Comparison of ENCODE assay signal across 8 cellular contexts in the genomic region with DNA sequence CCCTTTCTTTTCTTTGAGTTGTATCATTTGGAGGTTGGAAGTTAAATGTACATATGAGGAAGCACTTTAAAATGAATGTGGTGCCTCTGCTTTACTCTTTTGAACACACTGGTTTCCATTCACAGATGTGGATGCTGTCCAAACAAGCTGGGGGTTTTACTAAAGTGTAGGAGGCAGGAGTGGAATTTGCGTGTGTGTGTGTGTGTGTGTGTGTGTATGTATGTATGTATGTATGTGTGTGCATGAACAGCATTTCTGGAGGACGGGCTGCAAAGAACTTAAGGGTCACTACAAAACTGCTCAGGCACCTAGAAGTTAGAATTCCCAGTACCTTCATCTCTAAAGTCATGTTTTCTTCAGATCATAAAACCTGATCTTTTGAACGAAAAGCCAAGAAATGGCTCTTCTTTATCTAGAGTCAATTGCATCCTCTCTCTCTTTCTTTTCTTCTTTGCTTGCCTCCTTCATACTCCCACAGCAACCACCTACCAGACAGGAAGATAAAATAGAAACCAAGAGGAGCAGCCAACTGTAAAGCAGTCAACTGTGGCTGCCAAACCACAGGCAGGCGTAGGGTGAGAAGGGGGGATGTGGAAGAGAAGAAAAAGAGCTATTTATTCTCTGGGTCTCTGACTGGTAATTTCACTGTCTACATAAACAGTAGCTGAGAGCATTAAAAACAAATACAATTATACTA.
DNase-seq lines count a peak whose midpoint lies in the region; ATAC-seq and TF ChIP-seq lines count a peak whose summit lies in the region.

No MANE protein-coding gene starts in this region.

- H3K79me2 ChIP-seq in GM23248 (ENCODE audit: insufficient read depth): no peaks in the 10 kb centered on the region

- H3K36me3 ChIP-seq in MG63 (no peaks in the 10 kb centered on the region), GM23248 (ENCODE audit: low read depth) (no peaks in the 10 kb centered on the region)

- H4K20me1 ChIP-seq in GM23248 (ENCODE audit: insufficient read depth): no peaks in the 10 kb centered on the region

- in situ Hi-C loops in GM23248 (cut with MboI): no loop called here

- intact Hi-C loops in Right ventricle myocardium inferior (cut with DNase I): no loop called here

- no peak overlapping the region for H3K4me2 ChIP-seq in GM23248 (ENCODE audit: unreplicated experiment)

- H3K27me3 ChIP-seq in MG63 (no peaks in the 10 kb centered on the region), GM23248 (replicated peaks; ENCODE audit: insufficient read depth) (no peaks in the 10 kb centered on the region; the same call in 1 of the 2 replicates)

- H2AFZ ChIP-seq in GM23248: no peak overlapping the region

- H3K9me2 ChIP-seq in GM23248 (ENCODE audit: insufficient read depth): no peaks in the 10 kb centered on the region

- no peak for TF ChIP-seq POLR2A in GM18505 (IDR thresholded peaks at IDR 0.05; ENCODE audit: borderline replicate concordance, extremely low read depth, insufficient read depth, insufficient read length)

- WGBS in GM23248 (ENCODE audit: low coverage in 1 of 2, low lambda C conversion rate in 2 of 2, missing lambda C conversion rate in 2 of 2), 2 experiments: 33 to 36% methylated on average over 4 of the region's 4 CpGs

- ATAC-seq in GM18505 (IDR thresholded peaks at IDR 0.05; ENCODE audit: unreplicated experiment) (peak; percentile 96), GM21786 (IDR thresholded peaks at IDR 0.05; ENCODE audit: unreplicated experiment) (peak; percentile 98), Right ventricle myocardium inferior (no peak)

- no peaks in the 10 kb centered on the region for H3K4me1 ChIP-seq in GM23248 (ENCODE audit: insufficient read depth)

- H3K4me3 ChIP-seq in MG63: no peak overlapping the region
- no peak overlapping the region for H3K4me3 ChIP-seq in GM23248

- DNase-seq in MG63: peak; percentile 33
- peak; percentile 43 for DNase-seq in activated naive CD4-positive, alpha-beta T cell treated with anti-CD3 and anti-CD28 coated beads, Interleukin-2, amount 50 U/mL, for 16 hours
- DNase-seq in stimulated activated CD8-positive, alpha-beta memory T cell treated with anti-CD3 and anti-CD28 coated beads, Interleukin-4, amount 100 ng/mL, for 4 hours (ENCODE audit: low read depth in 2 of 2, low spot score in 1 of 2): peak; percentile 17 to 29
- DNase-seq in GM23248: no peak
- no peak for DNase-seq in Right ventricle myocardium inferior (ENCODE audit: missing footprints)
- no peak for DNase-seq in medulla oblongata (ENCODE audit: extremely low spot score)

- no peak overlapping the region for H3K27ac ChIP-seq in GM23248

- no peaks in the 10 kb centered on the region for H3F3A ChIP-seq in GM23248 (ENCODE audit: insufficient read depth)

- H3K9ac ChIP-seq in GM23248: no peak overlapping the region

- no peaks in the 10 kb centered on the region for H3K9me3 ChIP-seq in MG63
- no peaks in the 10 kb centered on the region for H3K9me3 ChIP-seq in GM23248 (ENCODE audit: low read depth)

Comparison
In these comparisons a context has a peak if more than half of its experiments do, and no peak if none do; other contexts are left out.
1. DNase-seq: peak in MG63 (single experiment), activated naive CD4-positive, alpha-beta T cell treated with anti-CD3 and anti-CD28 coated beads, Interleukin-2, amount 50 U/mL, for 16 hours (single experiment) and stimulated activated CD8-positive, alpha-beta memory T cell treated with anti-CD3 and anti-CD28 coated beads, Interleukin-4, amount 100 ng/mL, for 4 hours (2 of 2); none in GM23248 (single experiment), Right ventricle myocardium inferior (single experiment) and medulla oblongata (single experiment).